ENCODE assay signal across 9 cellular contexts in genomic region chr1:16978589-16979474, GRCh38. TPM values are rescaled to one million over a fixed set of nuclear protein-coding genes. Genes with fewer than 3 reads are reported as not detected.
A peak's percentile ranks its signal among the peaks of the same experiment; 100 is the strongest.
DNase-seq lines count a peak whose midpoint lies in the region; ATAC-seq and TF ChIP-seq lines count a peak whose summit lies in the region.
"Had no signal": no experiment of that assay in that cellular context is flagged by ENCODE, and none has a peak within 500 bp of the region (broad histone marks: within the 10 kb centered on the region; RNA-seq: fewer than 3 reads in every experiment).

No MANE protein-coding gene starts in this region.

- peak overlapping the region in 8 of 10 donors; percentile 32 to 72 (median 52) for H3K27ac ChIP-seq in heart right ventricle

- H3K4me3 Mint-ChIP-seq in Caco-2 (ENCODE audit: unreplicated experiment) (peak overlapping the region; percentile 63), progenitor cell of endocrine pancreas (ENCODE audit: low read depth) (peak overlapping the region; percentile 80)

- no peak for DNase-seq in Caco-2
- peak; percentile 53 for DNase-seq in T1000 (lab: John Stamatoyannopoulos, UW)
- peak; percentile 42 to 54 for DNase-seq in heart right ventricle
- no peak for DNase-seq in progenitor cell of endocrine pancreas (ENCODE audit: low spot score, unreplicated experiment)
- no peak for DNase-seq in GDM1 (lab: John Stamatoyannopoulos, UW)
- DNase-seq in NCI-H2196 (lab: John Stamatoyannopoulos, UW; ENCODE audit: unreplicated experiment) = no peak
- no peak for DNase-seq in activated naive CD4-positive, alpha-beta T cell (lab: John Stamatoyannopoulos, UW)
- DNase-seq: stimulated activated CD8-positive, alpha-beta memory T cell treated with anti-CD3 and anti-CD28 coated beads, Interleukin-4, amount 100 ng/mL, for 48 hours had no signal

- H3K4me1 ChIP-seq in Caco-2 (no peaks in the 10 kb centered on the region), heart right ventricle (peaks cover 9 to 28% (median 17%) of the 10 kb centered on the region in 9 donors)

- peak; percentile 35 to 80 (median 73) for ATAC-seq in heart right ventricle
- ATAC-seq in GM21723 (IDR thresholded peaks at IDR 0.05; ENCODE audit: unreplicated experiment) = no peak

- H3K36me3 ChIP-seq in Caco-2 (ENCODE audit: control insufficient read depth, insufficient read depth, low read length) (no peaks in the 10 kb centered on the region), heart right ventricle (no peaks in the 10 kb centered on the region)

- intact Hi-C loops in Caco-2 (cut with micrococcal nuclease; ENCODE audit: unreplicated experiment) (no loop called here), heart right ventricle (cut with DNase I) (no loop called here)

- H3K27me3 ChIP-seq in Caco-2 (replicated peaks; ENCODE audit: control insufficient read depth, insufficient read depth, low read length) (no peaks in the 10 kb centered on the region), heart right ventricle (peaks cover 0 to 36% (median 9%) of the 10 kb centered on the region in 7 donors)

- H3K9me3 Mint-ChIP-seq in Caco-2 (ENCODE audit: unreplicated experiment) = no peaks in the 10 kb centered on the region
- H3K9me3 Mint-ChIP-seq in progenitor cell of endocrine pancreas (ENCODE audit: low read depth) = no peaks in the 10 kb centered on the region

- H3K4me1 Mint-ChIP-seq in Caco-2 (ENCODE audit: low read depth, unreplicated experiment) (peaks cover 16% of the 10 kb centered on the region), progenitor cell of endocrine pancreas (ENCODE audit: low read depth) (peaks cover 10% of the 10 kb centered on the region)

- H3K27ac Mint-ChIP-seq in Caco-2 (ENCODE audit: unreplicated experiment) (no peak overlapping the region), progenitor cell of endocrine pancreas (peak overlapping the region; percentile 37)

- TF ChIP-seq CTCF in Caco-2 (IDR thresholded peaks at IDR 0.05; ENCODE audit: insufficient read depth in 1 of 2, low read depth in 1 of 2, low read length in 1 of 2, severe bottlenecking in 1 of 2, unreplicated experiment in 1 of 2) (no peak), heart right ventricle (IDR thresholded peaks at IDR 0.05) (no peak), progenitor cell of endocrine pancreas (IDR thresholded peaks at IDR 0.05; ENCODE audit: unreplicated experiment) (no peak)

- H3K4me3 ChIP-seq in Caco-2 (ENCODE audit: low read depth, low read length) (no peak overlapping the region; the same call in 1 of the 2 replicates), heart right ventricle (peak overlapping the region in 8 of 10 donors; percentile 32 to 53 (median 48))

- no peaks in the 10 kb centered on the region for H3K9me3 ChIP-seq in Caco-2
- no peaks in the 10 kb centered on the region for H3K9me3 ChIP-seq in heart right ventricle

- CTCF ChIA-PET in Caco-2 (lab: Charles Lee) = no interaction called here

- no peaks in the 10 kb centered on the region for H3K36me3 Mint-ChIP-seq in Caco-2 (ENCODE audit: insufficient read depth, unreplicated experiment)
- peaks cover 4% of the 10 kb centered on the region for H3K36me3 Mint-ChIP-seq in progenitor cell of endocrine pancreas (ENCODE audit: insufficient read depth)

- 44 to 51% methylated on average over 19 of the region's 19 CpGs for WGBS in heart right ventricle, 2 donors

- no TSS peak for BruUV-seq in Caco-2 (replicated peaks; lab: Mats Ljungman, UMichigan)

- POLR2A ChIA-PET in Caco-2 (lab: Charles Lee) = no interaction called here

- no peaks in the 10 kb centered on the region for H3K27me3 Mint-ChIP-seq in Caco-2 (ENCODE audit: insufficient read depth, unreplicated experiment)
- peaks cover 7% of the 10 kb centered on the region for H3K27me3 Mint-ChIP-seq in progenitor cell of endocrine pancreas

RNA-seq across cellular contexts. Expression of gene MFAP2, which starts 1.6 kb away (rescaled TPM):
- 20.5 and 22.7 TPM in 2 replicates for total RNA-seq in Caco-2 (2022)
- 1 to 10 TPM; 1.3 to 6.4 (median 2.4) TPM for total RNA-seq in heart right ventricle
- 10 to 100 TPM in 1 of 2 donors, 1 to 10 TPM in 1; 4.5 to 10.5 TPM for polyA plus RNA-seq in heart right ventricle
- 170 and 174 TPM in 2 replicates for total RNA-seq in progenitor cell of endocrine pancreas

RNA-seq across cellular contexts. Expression of gene ATP13A2, which starts 32.9 kb away (rescaled TPM):
- 58.4 and 61.6 TPM in 2 replicates for total RNA-seq in Caco-2 (2022)
- 10 to 100 TPM in 7 of 10 donors, 1 to 10 TPM in 3; 7.2 to 20.0 (median 10.6) TPM for total RNA-seq in heart right ventricle
- polyA plus RNA-seq in heart right ventricle = 10 to 100 TPM; 10.9 to 18.2 TPM
- total RNA-seq in progenitor cell of endocrine pancreas = 65.8 and 69.2 TPM in 2 replicates

RNA-seq across cellular contexts. Expression of gene CROCC, which starts 57.1 kb away (rescaled TPM):
- total RNA-seq in Caco-2 (2022) (7.6 and 9.1 TPM in 2 replicates), heart right ventricle (10 to 100 TPM in 1 of 10 donors, 1 to 10 TPM in 9; 4.7 to 12.8 (median 6.0) TPM), progenitor cell of endocrine pancreas (51.5 TPM in 2 replicates)
- 10 to 100 TPM in 1 of 2 donors, 1 to 10 TPM in 1; 7.6 to 42.3 TPM for polyA plus RNA-seq in heart right ventricle

Comparison
In these comparisons a context has a peak if more than half of its experiments do, and no peak if none do; other contexts are left out.
1. DNase-seq: peak in T1000 (single experiment) and heart right ventricle (2 of 2); none in Caco-2 (0 of 2), progenitor cell of endocrine pancreas (single experiment), GDM1 (single experiment), NCI-H2196 (single experiment) and activated naive CD4-positive, alpha-beta T cell (0 of 4).